Comparison of ENCODE assay signal across 10 cellular contexts in genomic region chr3:30610702-30611410, GRCh38. TPM values are rescaled to one million over a fixed set of nuclear protein-coding genes. Genes with fewer than 3 reads are reported as not detected.
DNase-seq lines count a peak whose midpoint lies in the region; ATAC-seq and TF ChIP-seq lines count a peak whose summit lies in the region.
"Had no signal": no experiment of that assay in that cellular context is flagged by ENCODE, and none has a peak within 500 bp of the region (broad histone marks: within the 10 kb centered on the region; RNA-seq: fewer than 3 reads in every experiment).

No MANE protein-coding gene starts in this region.

- TF ChIP-seq CTCF in SU-DHL-6 (IDR thresholded peaks at IDR 0.05; ENCODE audit: insufficient read depth, low read length, poor library complexity, severe bottlenecking) (no peak), fibroblast of mammary gland (conservative IDR thresholded peaks at IDR 0.05; ENCODE audit: control insufficient read depth, insufficient read depth, low read depth, low read length) (no peak), spleen (IDR thresholded peaks at IDR 0.05 in 8 of 11, conservative IDR thresholded peaks at IDR 0.05 in 3 of 11) (no peak)

- peaks cover 68% of the 10 kb centered on the region for H3K36me3 Mint-ChIP-seq in activated CD4-positive, alpha-beta T cell treated with anti-CD3 and anti-CD28 coated beads for 36 hours (ENCODE audit: low read depth)

- 29 to 49% (median 44%) methylated on average over 3 of the region's 3 CpGs for WGBS in spleen, 5 donors

- H3K4me3 ChIP-seq in SU-DHL-6 (ENCODE audit: insufficient read depth, low read length, poor library complexity, severe bottlenecking) (no peak overlapping the region), fibroblast of mammary gland (ENCODE audit: control insufficient read depth, low read depth, low read length) (peak overlapping the region; percentile 96), spleen (peak overlapping the region in 6 of 8 donors; percentile 0 to 88 (median 73))

- peaks cover 18% of the 10 kb centered on the region for H3F3A ChIP-seq in SU-DHL-6 (ENCODE audit: insufficient read depth)

- H3K4me2 ChIP-seq in SU-DHL-6 (ENCODE audit: low read depth, low read length, poor library complexity, severe bottlenecking), result peak overlapping the region; percentile 81

- peak; percentile 59 for DNase-seq in activated CD4-positive, alpha-beta T cell treated with anti-CD3 and anti-CD28 coated beads for 36 hours
- no peak for DNase-seq in activated CD4-positive, alpha-beta T cell treated with anti-CD3 and anti-CD28 coated beads for 1 hour
- DNase-seq in fibroblast of mammary gland (ENCODE audit: low read depth), result no peak
- DNase-seq in spleen, result no peak
- no peak for DNase-seq in ecto neural progenitor cell (ENCODE audit: low spot score)
- DNase-seq: ACHN, NCI-H1436 treated with DMSO at 0.1 percent for 48 hours had no signal

- peaks cover 64% of the 10 kb centered on the region for H3K4me1 Mint-ChIP-seq in activated CD4-positive, alpha-beta T cell treated with anti-CD3 and anti-CD28 coated beads for 36 hours

- H3K27ac Mint-ChIP-seq in activated CD4-positive, alpha-beta T cell treated with anti-CD3 and anti-CD28 coated beads for 36 hours, result peak overlapping the region; percentile 94

- peaks cover 58 to 86% (median 73%) of the 10 kb centered on the region in 6 donors for H3K4me1 ChIP-seq in spleen

- intact Hi-C loops in activated CD4-positive, alpha-beta T cell treated with anti-CD3 and anti-CD28 coated beads for 36 hours (cut with DNase I, micrococcal nuclease), result loop anchor here (1.0 to 2.0 kb wide), 4 partner anchors 9 to 48 kb away; no protein-coding TSS in a partner anchor
- intact Hi-C loops in spleen (cut with DNase I; ENCODE audit: low total_unique reads), result loop anchor here (10.0 kb wide), 1 partner anchor 54 kb away; no protein-coding TSS in a partner anchor

- no peaks in the 10 kb centered on the region for H3K9me3 ChIP-seq in SU-DHL-6 (ENCODE audit: insufficient read depth, low read length)
- no peaks in the 10 kb centered on the region for H3K9me3 ChIP-seq in spleen

- CTCF ChIA-PET in activated CD4-positive, alpha-beta T cell treated with anti-CD3 and anti-CD28 coated beads for 36 hours (lab: Charles Lee), result interaction anchor here (0.8 to 1.7 kb wide), 7 partner anchors 9 to 82 kb away, joined by 3 to 5 read pairs (median 3); no protein-coding TSS in a partner anchor

- POLR2A ChIA-PET in activated CD4-positive, alpha-beta T cell treated with anti-CD3 and anti-CD28 coated beads for 36 hours (lab: Charles Lee), result interaction anchor here (0.6 to 1.8 kb wide), 8 partner anchors 9 to 47 kb away, joined by 3 to 11 read pairs (median 4); no protein-coding TSS in a partner anchor

- H3K27ac ChIP-seq in SU-DHL-6 (ENCODE audit: low read depth, low read length) (peak overlapping the region; percentile 56), spleen (peak overlapping the region; percentile 9 to 100 (median 100))

- no peaks in the 10 kb centered on the region for H3K27me3 ChIP-seq in SU-DHL-6 (ENCODE audit: low read length)
- no peaks in the 10 kb centered on the region for H3K27me3 ChIP-seq in spleen (replicated peaks in 1 of 7)

- H3K27me3 Mint-ChIP-seq in activated CD4-positive, alpha-beta T cell treated with anti-CD3 and anti-CD28 coated beads for 36 hours, result no peaks in the 10 kb centered on the region

- peaks cover 87% of the 10 kb centered on the region for H3K79me2 ChIP-seq in SU-DHL-6 (ENCODE audit: insufficient read depth, low read length)

- 0 out of 2 replicates have a peak, but pooled peaks cover 5% of the 10 kb centered on the region for H3K36me3 ChIP-seq in SU-DHL-6 (ENCODE audit: low read length)
- H3K36me3 ChIP-seq in spleen, result no peaks in the 10 kb centered on the region

- no peak for TF ChIP-seq POLR2A in spleen (IDR thresholded peaks at IDR 0.05)

- H2AFZ ChIP-seq in SU-DHL-6 (ENCODE audit: low read depth, low read length, severe bottlenecking), result no peak overlapping the region

- 0 out of 2 replicates have a peak overlapping the region, but pooled peaks have one; percentile 8 for H3K9ac ChIP-seq in SU-DHL-6 (ENCODE audit: low read length)

- H4K20me1 ChIP-seq in SU-DHL-6 (ENCODE audit: low read depth, low read length), result peaks cover 35% of the 10 kb centered on the region

- H3K9me3 Mint-ChIP-seq in activated CD4-positive, alpha-beta T cell treated with anti-CD3 and anti-CD28 coated beads for 36 hours (ENCODE audit: low read depth), result no peaks in the 10 kb centered on the region

- no peaks in the 10 kb centered on the region for H3K9me2 ChIP-seq in SU-DHL-6 (replicated peaks; ENCODE audit: insufficient read depth, low read length)

- peak; percentile 33 for ATAC-seq in activated CD4-positive, alpha-beta T cell treated with anti-CD3 and anti-CD28 coated beads for 36 hours
- no peak for ATAC-seq in GM19452 (IDR thresholded peaks at IDR 0.05; ENCODE audit: unreplicated experiment)
- no peak for ATAC-seq in GM21360 (IDR thresholded peaks at IDR 0.05; ENCODE audit: unreplicated experiment)

- H3K4me3 Mint-ChIP-seq in activated CD4-positive, alpha-beta T cell treated with anti-CD3 and anti-CD28 coated beads for 36 hours, result peak overlapping the region; percentile 99

RNA-seq across cellular contexts. Expression of gene TGFBR2, which starts 4.5 kb away (rescaled TPM):
- 10 to 100 TPM; 45.5 to 46.6 TPM for total RNA-seq in activated CD4-positive, alpha-beta T cell treated with anti-CD3 and anti-CD28 coated beads for 36 hours
- 100 to 1,000 TPM; 163 to 322 (median 277) TPM for total RNA-seq in spleen
- 10 to 100 TPM; 18.2 to 45.6 (median 33.7) TPM for polyA plus RNA-seq in spleen
